10 cellular contexts compared by ENCODE assay signal in the genomic region with DNA sequence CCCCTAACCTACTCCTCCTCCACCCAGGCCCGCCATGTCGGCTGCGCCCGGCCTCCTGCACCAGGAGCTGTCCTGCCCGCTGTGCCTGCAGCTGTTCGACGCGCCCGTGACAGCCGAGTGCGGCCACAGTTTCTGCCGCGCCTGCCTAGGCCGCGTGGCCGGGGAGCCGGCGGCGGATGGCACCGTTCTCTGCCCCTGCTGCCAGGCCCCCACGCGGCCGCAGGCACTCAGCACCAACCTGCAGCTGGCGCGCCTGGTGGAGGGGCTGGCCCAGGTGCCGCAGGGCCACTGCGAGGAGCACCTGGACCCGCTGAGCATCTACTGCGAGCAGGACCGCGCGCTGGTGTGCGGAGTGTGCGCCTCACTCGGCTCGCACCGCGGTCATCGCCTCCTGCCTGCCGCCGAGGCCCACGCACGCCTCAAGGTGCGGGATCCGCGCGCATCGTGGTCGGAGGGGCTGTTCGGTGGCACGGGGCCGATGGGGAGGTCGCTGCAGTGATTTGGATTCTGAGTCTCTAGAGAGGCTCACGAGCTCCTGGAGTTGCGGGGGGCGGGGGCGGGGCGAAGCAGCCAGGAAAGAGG. TPM values are rescaled to one million over a fixed set of nuclear protein-coding genes. Genes with fewer than 3 reads are reported as not detected.
DNase-seq lines count a peak whose midpoint lies in the region; ATAC-seq, FAIRE-seq and TF ChIP-seq lines count a peak whose summit lies in the region.
"Had no signal": no experiment of that assay in that cellular context is flagged by ENCODE, and none has a peak within 500 bp of the region (broad histone marks: within the 10 kb centered on the region; RNA-seq: fewer than 3 reads in every experiment).

No MANE protein-coding gene starts in this region.

- H3K4me2 ChIP-seq in HepG2 (ENCODE audit: low read depth, low read length), result no peak overlapping the region; the same call in 1 of the 2 replicates

- no peaks in the 10 kb centered on the region for H4K20me1 ChIP-seq in HepG2 (ENCODE audit: insufficient read depth, low read length)

- TF ChIP-seq POLR2A in right lobe of liver (IDR thresholded peaks at IDR 0.05) (no peak), HepG2 (IDR thresholded peaks at IDR 0.05; ENCODE audit: insufficient read depth in 1 of 2, low read depth in 2 of 2, low read length in 2 of 2) (no peak)

- H2AFZ ChIP-seq in HepG2 (ENCODE audit: low read length), result no peak overlapping the region

- TF ChIP-seq RAD21 in HepG2 (CRISPR knock-in tag; IDR thresholded peaks at IDR 0.05), result no peak

- H3K4me3 ChIP-seq in right lobe of liver (peak overlapping the region; percentile 28 to 36 (median 36)), HepG2 (replicated peaks in 1 of 3; ENCODE audit: insufficient read depth in 1 of 3, low read depth in 2 of 3, low read length in 3 of 3) (peak overlapping the region in 1 of 3 experiments; percentile 69; a peak in 1 of 6 replicates), dorsolateral prefrontal cortex (peak overlapping the region; percentile 12 to 70 (median 51)), muscle layer of colon (ENCODE audit: low read depth in 1 of 2, low read length in 2 of 2) (peak overlapping the region; percentile 21 to 47)

- H3K79me2 ChIP-seq in HepG2 (ENCODE audit: insufficient read depth, low read length), result no peaks in the 10 kb centered on the region

- WGBS in right lobe of liver (ENCODE audit: insufficient coverage, low coverage, low lambda C conversion rate, missing lambda C conversion rate), result 2% methylated on average over 10 of the region's 58 CpGs
- 64% methylated on average over 39 of the region's 58 CpGs for WGBS in HepG2 (ENCODE audit: low lambda C conversion rate)

- intact Hi-C loops in right lobe of liver (cut with DNase I), result no loop called here
- intact Hi-C loops in HepG2 (cut with micrococcal nuclease; ENCODE audit: unreplicated experiment), result no loop called here
- intact Hi-C loops in dorsolateral prefrontal cortex (cut with DNase I), result no loop called here

- peak in 2 of 4 donors; percentile 18 to 30 for ATAC-seq in right lobe of liver
- no peak; the same call in 2 of the 3 replicates for ATAC-seq in HepG2
- ATAC-seq in GM21619 (IDR thresholded peaks at IDR 0.05; ENCODE audit: unreplicated experiment), result no peak

- POLR2A ChIA-PET in HepG2 (lab: Yijun Ruan, JAX), result interaction anchor here (2.3 kb wide), 1 partner anchor 35 kb away, joined by 11 read pairs; the partner anchor contains the start of gene FUS

- FAIRE-seq in HepG2 (lab: Jason Lieb, UNC), result no peak

- H3K4me1 ChIP-seq in right lobe of liver (peaks cover 0 to 20% (median 0%) of the 10 kb centered on the region in 4 donors), HepG2 (ENCODE audit: insufficient read depth, low read length) (peaks cover 12% of the 10 kb centered on the region), muscle layer of colon (ENCODE audit: insufficient read depth, low read length) (peaks cover 19% of the 10 kb centered on the region)

- H3K9ac ChIP-seq in HepG2 (ENCODE audit: insufficient read depth, low read depth, low read length) (no peak overlapping the region), muscle layer of colon (ENCODE audit: low read length) (no peak overlapping the region)

- DNase-seq in right lobe of liver (no peak), HepG2 (ENCODE audit: low spot score) (no peak), dorsolateral prefrontal cortex (peak in 1 of 10 donors; percentile 47), NCI-H1694 (lab: John Stamatoyannopoulos, UW) (no peak), Ammon's horn (ENCODE audit: low spot score) (no peak), SIG-M5 (lab: John Stamatoyannopoulos, UW) (no peak)
- DNase-seq: dermis blood vessel endothelial cell, NCI-H1048 had no signal

- TF ChIP-seq CTCF in right lobe of liver (IDR thresholded peaks at IDR 0.05) (no peak), HepG2 (CRISPR knock-in tag; IDR thresholded peaks at IDR 0.05) (no peak), dorsolateral prefrontal cortex (IDR thresholded peaks at IDR 0.05 in 54 of 56, conservative IDR thresholded peaks at IDR 0.05 in 2 of 56; ENCODE audit: low read depth in 1 of 56, partially characterized antibody in 56 of 56) (no peak)

- CTCF ChIA-PET in HepG2 (lab: Yijun Ruan, JAX; ENCODE audit: low intra/inter-chr PET ratio, low total read pairs), result no interaction called here

- H3K27ac ChIP-seq in right lobe of liver, result no peak overlapping the region
- no peak overlapping the region for H3K27ac ChIP-seq in HepG2 (ENCODE audit: extremely low read length, insufficient read depth, low read length)
- peak overlapping the region in 3 of 59 donors; percentile 18 to 84 (median 26) for H3K27ac ChIP-seq in dorsolateral prefrontal cortex
- no peak overlapping the region for H3K27ac ChIP-seq in muscle layer of colon (ENCODE audit: low read depth, low read length)

- H3K27me3 ChIP-seq in right lobe of liver, result no peaks in the 10 kb centered on the region
- H3K27me3 ChIP-seq in HepG2 (ENCODE audit: control insufficient read depth in 1 of 2, insufficient read depth in 2 of 2, low read length in 2 of 2), result peaks cover 18 to 57% of the 10 kb centered on the region in 2 experiments
- peaks cover 0 to 58% (median 31%) of the 10 kb centered on the region in 45 donors for H3K27me3 ChIP-seq in dorsolateral prefrontal cortex
- H3K27me3 ChIP-seq in muscle layer of colon (ENCODE audit: control insufficient read depth in 1 of 2, insufficient read depth in 2 of 2, low read length in 2 of 2), result peaks cover 24 to 59% of the 10 kb centered on the region in 2 donors

- H3K36me3 ChIP-seq in right lobe of liver, result no peaks in the 10 kb centered on the region
- H3K36me3 ChIP-seq in HepG2 (replicated peaks in 1 of 2; ENCODE audit: control insufficient read depth in 1 of 2, insufficient read depth in 2 of 2, low read length in 2 of 2), result no peaks in the 10 kb centered on the region
- H3K36me3 ChIP-seq in muscle layer of colon (ENCODE audit: insufficient read depth, low read length), result no peaks in the 10 kb centered on the region

- in situ Hi-C loops in HepG2 (cut with HindIII; ENCODE audit: extremely low pct_ligation_motif_present, low pct_unique_long_range_greater_than_20kb), result loop anchor here (25.0 kb wide), 2 partner anchors 223 to 648 kb away; partner anchors contain the start of genes COX6A2, ZNF267 and ZNF843

- BruUV-seq in HepG2 (replicated peaks; lab: Mats Ljungman, UMichigan), result no TSS peak

- H3K9me3 ChIP-seq in right lobe of liver, result no peaks in the 10 kb centered on the region
- no peaks in the 10 kb centered on the region for H3K9me3 ChIP-seq in HepG2 (ENCODE audit: low read length)
- H3K9me3 ChIP-seq in muscle layer of colon (ENCODE audit: low read length), result no peaks in the 10 kb centered on the region

- no peak for TF ChIP-seq EP300 in HepG2 (IDR thresholded peaks at IDR 0.05; ENCODE audit: low read depth in 2 of 2, low read length in 2 of 2)
- TF ChIP-seq EP300 in HepG2 (CRISPR knock-in tag; IDR thresholded peaks at IDR 0.05; ENCODE audit: borderline replicate concordance), result no peak

RNA-seq across cellular contexts. Expression of gene TRIM72, which starts 0.9 kb away (rescaled TPM):
- total RNA-seq in right lobe of liver, result under 1 TPM in 1 of 6 experiments, not detected in 5; 0.06 TPM
- total RNA-seq in HepG2 (2016; rRNA removed; fragmentation: Illumina TruSeq; extraction: Trizol), result not detected in 2 replicates
- total RNA-seq in HepG2 (2016; cell fraction: cytosol; rRNA removed; fragmentation: Illumina TruSeq; extraction: Trizol; ENCODE audit: low read depth), result not detected in 2 replicates
- total RNA-seq in HepG2 (2016; cell fraction: insoluble cytoplasmic fraction; rRNA removed; fragmentation: Illumina TruSeq; extraction: Trizol), result not detected in 2 replicates
- total RNA-seq in HepG2 (2016; cell fraction: membrane; rRNA removed; fragmentation: Illumina TruSeq; extraction: Trizol), result not detected in 2 replicates
- not detected in 2 replicates for total RNA-seq in HepG2 (2016; cell fraction: nucleus; rRNA removed; fragmentation: Illumina TruSeq; extraction: Trizol)
- polyA plus RNA-seq in HepG2 (2011; rRNA removed), result not detected in 2 replicates
- not detected in 2 replicates for polyA plus RNA-seq in HepG2 (2011; cell fraction: cytosol; rRNA removed)
- polyA plus RNA-seq in HepG2 (2011; cell fraction: nucleus; rRNA removed), result 0.05 TPM in 1 of 2 replicates, not detected in the other
- polyA plus RNA-seq in HepG2 (2012), result not detected in 2 replicates
- not detected in 2 replicates for polyA plus RNA-seq in HepG2 (2016; cell fraction: cytosol; fragmentation: Illumina TruSeq; extraction: Trizol; ENCODE audit: low read depth)
- polyA plus RNA-seq in HepG2 (2016; cell fraction: insoluble cytoplasmic fraction; fragmentation: Illumina TruSeq; extraction: Trizol; ENCODE audit: low read depth), result not detected in 2 replicates
- polyA plus RNA-seq in HepG2 (2016; cell fraction: membrane; fragmentation: Illumina TruSeq; extraction: Trizol; ENCODE audit: low read depth), result not detected in 2 replicates
- polyA plus RNA-seq in HepG2 (2016; cell fraction: nucleus; fragmentation: Illumina TruSeq; extraction: Trizol; ENCODE audit: insufficient read depth, low read depth), result not detected in 2 replicates
- polyA minus RNA-seq in HepG2 (2011; rRNA and poly(A)+ RNA removed; ENCODE audit: low replicate concordance), result 0.02 TPM in 1 of 2 replicates, not detected in the other
- polyA minus RNA-seq in HepG2 (2011; cell fraction: cytosol; rRNA and poly(A)+ RNA removed), result not detected in 2 replicates
- not detected in 2 replicates for polyA minus RNA-seq in HepG2 (2011; cell fraction: nucleus; rRNA and poly(A)+ RNA removed)
- 1 to 10 TPM in 23 of 120 experiments, under 1 TPM in 97; 0.10 to 1.9 (median 0.66) TPM for total RNA-seq in dorsolateral prefrontal cortex
- total RNA-seq: dermis blood vessel endothelial cell had no signal

RNA-seq across cellular contexts. Expression of gene PYDC1, which starts 2.1 kb away (rescaled TPM):
- total RNA-seq in right lobe of liver (not detected), HepG2 (2016; rRNA removed; fragmentation: Illumina TruSeq; extraction: Trizol) (not detected in 2 replicates), dorsolateral prefrontal cortex (10 to 100 TPM in 19 of 120 experiments, 1 to 10 TPM in 96, under 1 TPM in 1, not detected in 4; 0.74 to 19.8 (median 5.1) TPM)
- total RNA-seq in HepG2 (2016; cell fraction: cytosol; rRNA removed; fragmentation: Illumina TruSeq; extraction: Trizol; ENCODE audit: low read depth), result not detected in 2 replicates
- not detected in 2 replicates for total RNA-seq in HepG2 (2016; cell fraction: insoluble cytoplasmic fraction; rRNA removed; fragmentation: Illumina TruSeq; extraction: Trizol)
- total RNA-seq in HepG2 (2016; cell fraction: membrane; rRNA removed; fragmentation: Illumina TruSeq; extraction: Trizol), result not detected in 2 replicates
- not detected in 2 replicates for total RNA-seq in HepG2 (2016; cell fraction: nucleus; rRNA removed; fragmentation: Illumina TruSeq; extraction: Trizol)
- polyA plus RNA-seq in HepG2 (2011; rRNA removed), result not detected in 2 replicates
- polyA plus RNA-seq in HepG2 (2011; cell fraction: cytosol; rRNA removed), result not detected in 2 replicates
- not detected in 2 replicates for polyA plus RNA-seq in HepG2 (2011; cell fraction: nucleus; rRNA removed)
- polyA plus RNA-seq in HepG2 (2012), result not detected in 2 replicates
- polyA plus RNA-seq in HepG2 (2016; cell fraction: cytosol; fragmentation: Illumina TruSeq; extraction: Trizol; ENCODE audit: low read depth), result not detected in 2 replicates
- polyA plus RNA-seq in HepG2 (2016; cell fraction: insoluble cytoplasmic fraction; fragmentation: Illumina TruSeq; extraction: Trizol; ENCODE audit: low read depth), result not detected in 2 replicates
- not detected in 2 replicates for polyA plus RNA-seq in HepG2 (2016; cell fraction: membrane; fragmentation: Illumina TruSeq; extraction: Trizol; ENCODE audit: low read depth)
- not detected in 2 replicates for polyA plus RNA-seq in HepG2 (2016; cell fraction: nucleus; fragmentation: Illumina TruSeq; extraction: Trizol; ENCODE audit: insufficient read depth, low read depth)
- not detected in 2 replicates for polyA minus RNA-seq in HepG2 (2011; rRNA and poly(A)+ RNA removed; ENCODE audit: low replicate concordance)
- not detected in 2 replicates for polyA minus RNA-seq in HepG2 (2011; cell fraction: cytosol; rRNA and poly(A)+ RNA removed)
- not detected in 2 replicates for polyA minus RNA-seq in HepG2 (2011; cell fraction: nucleus; rRNA and poly(A)+ RNA removed)
- total RNA-seq: dermis blood vessel endothelial cell had no signal

RNA-seq across cellular contexts. Expression of gene PYCARD, which starts 12.2 kb away (rescaled TPM):
- 10 to 100 TPM in 3 of 6 experiments, 1 to 10 TPM in 3; 5.7 to 14.9 (median 9.6) TPM for total RNA-seq in right lobe of liver
- total RNA-seq in HepG2 (2016; rRNA removed; fragmentation: Illumina TruSeq; extraction: Trizol), result 4.4 and 4.8 TPM in 2 replicates
- total RNA-seq in HepG2 (2016; cell fraction: cytosol; rRNA removed; fragmentation: Illumina TruSeq; extraction: Trizol; ENCODE audit: low read depth), result 3.8 and 4.5 TPM in 2 replicates
- total RNA-seq in HepG2 (2016; cell fraction: insoluble cytoplasmic fraction; rRNA removed; fragmentation: Illumina TruSeq; extraction: Trizol), result 3.7 and 4.7 TPM in 2 replicates
- 3.8 and 5.0 TPM in 2 replicates for total RNA-seq in HepG2 (2016; cell fraction: membrane; rRNA removed; fragmentation: Illumina TruSeq; extraction: Trizol)
- total RNA-seq in HepG2 (2016; cell fraction: nucleus; rRNA removed; fragmentation: Illumina TruSeq; extraction: Trizol), result 1.8 and 2.4 TPM in 2 replicates
- 6.0 and 9.2 TPM in 2 replicates for polyA plus RNA-seq in HepG2 (2011; rRNA removed)
- 3.7 and 11.2 TPM in 2 replicates for polyA plus RNA-seq in HepG2 (2011; cell fraction: cytosol; rRNA removed)
- polyA plus RNA-seq in HepG2 (2011; cell fraction: nucleus; rRNA removed), result 7.2 and 9.7 TPM in 2 replicates
- polyA plus RNA-seq in HepG2 (2012), result 3.6 and 4.1 TPM in 2 replicates
- polyA plus RNA-seq in HepG2 (2016; cell fraction: cytosol; fragmentation: Illumina TruSeq; extraction: Trizol; ENCODE audit: low read depth), result 3.8 and 5.0 TPM in 2 replicates
- 4.4 and 4.5 TPM in 2 replicates for polyA plus RNA-seq in HepG2 (2016; cell fraction: insoluble cytoplasmic fraction; fragmentation: Illumina TruSeq; extraction: Trizol; ENCODE audit: low read depth)
- 2.7 and 3.2 TPM in 2 replicates for polyA plus RNA-seq in HepG2 (2016; cell fraction: membrane; fragmentation: Illumina TruSeq; extraction: Trizol; ENCODE audit: low read depth)
- 0.87 and 3.1 TPM in 2 replicates for polyA plus RNA-seq in HepG2 (2016; cell fraction: nucleus; fragmentation: Illumina TruSeq; extraction: Trizol; ENCODE audit: insufficient read depth, low read depth)
- polyA minus RNA-seq in HepG2 (2011; rRNA and poly(A)+ RNA removed; ENCODE audit: low replicate concordance), result 7.8 TPM in 1 of 2 replicates, not detected in the other
- 2.7 and 4.6 TPM in 2 replicates for polyA minus RNA-seq in HepG2 (2011; cell fraction: cytosol; rRNA and poly(A)+ RNA removed)
- polyA minus RNA-seq in HepG2 (2011; cell fraction: nucleus; rRNA and poly(A)+ RNA removed), result 0.64 TPM in 1 of 2 replicates, not detected in the other
- total RNA-seq in dorsolateral prefrontal cortex, result 10 to 100 TPM in 6 of 120 experiments, 1 to 10 TPM in 114; 1.0 to 16.3 (median 4.4) TPM

RNA-seq across cellular contexts. Expression of gene FUS, which starts 34.9 kb away (rescaled TPM):
- total RNA-seq in right lobe of liver (10 to 100 TPM; 18.7 to 69.7 (median 40.4) TPM), HepG2 (2016; rRNA removed; fragmentation: Illumina TruSeq; extraction: Trizol) (64.8 and 68.1 TPM in 2 replicates), dorsolateral prefrontal cortex (100 to 1,000 TPM; 158 to 315 (median 238) TPM)
- total RNA-seq in HepG2 (2016; cell fraction: cytosol; rRNA removed; fragmentation: Illumina TruSeq; extraction: Trizol; ENCODE audit: low read depth), result 132 and 135 TPM in 2 replicates
- 65.7 and 69.2 TPM in 2 replicates for total RNA-seq in HepG2 (2016; cell fraction: insoluble cytoplasmic fraction; rRNA removed; fragmentation: Illumina TruSeq; extraction: Trizol)
- 107 and 110 TPM in 2 replicates for total RNA-seq in HepG2 (2016; cell fraction: membrane; rRNA removed; fragmentation: Illumina TruSeq; extraction: Trizol)
- total RNA-seq in HepG2 (2016; cell fraction: nucleus; rRNA removed; fragmentation: Illumina TruSeq; extraction: Trizol), result 164 and 176 TPM in 2 replicates
- polyA plus RNA-seq in HepG2 (2011; rRNA removed), result 168 and 176 TPM in 2 replicates
- polyA plus RNA-seq in HepG2 (2011; cell fraction: cytosol; rRNA removed), result 81.1 and 83.9 TPM in 2 replicates
- 401 and 461 TPM in 2 replicates for polyA plus RNA-seq in HepG2 (2011; cell fraction: nucleus; rRNA removed)
- 485 and 576 TPM in 2 replicates for polyA plus RNA-seq in HepG2 (2012)
- 70.9 and 79.9 TPM in 2 replicates for polyA plus RNA-seq in HepG2 (2016; cell fraction: cytosol; fragmentation: Illumina TruSeq; extraction: Trizol; ENCODE audit: low read depth)
- polyA plus RNA-seq in HepG2 (2016; cell fraction: insoluble cytoplasmic fraction; fragmentation: Illumina TruSeq; extraction: Trizol; ENCODE audit: low read depth), result 475 and 565 TPM in 2 replicates
- polyA plus RNA-seq in HepG2 (2016; cell fraction: membrane; fragmentation: Illumina TruSeq; extraction: Trizol; ENCODE audit: low read depth), result 78.4 and 96.5 TPM in 2 replicates
- polyA plus RNA-seq in HepG2 (2016; cell fraction: nucleus; fragmentation: Illumina TruSeq; extraction: Trizol; ENCODE audit: insufficient read depth, low read depth), result 1,051 and 1,103 TPM in 2 replicates
- 149 and 213 TPM in 2 replicates for polyA minus RNA-seq in HepG2 (2011; rRNA and poly(A)+ RNA removed; ENCODE audit: low replicate concordance)
- 117 and 135 TPM in 2 replicates for polyA minus RNA-seq in HepG2 (2011; cell fraction: cytosol; rRNA and poly(A)+ RNA removed)
- polyA minus RNA-seq in HepG2 (2011; cell fraction: nucleus; rRNA and poly(A)+ RNA removed), result 379 and 413 TPM in 2 replicates

RNA-seq across cellular contexts. Expression of gene ITGAM, which starts 45.0 kb away (rescaled TPM):
- total RNA-seq in right lobe of liver (10 to 100 TPM in 1 of 6 experiments, 1 to 10 TPM in 5; 2.7 to 11.6 (median 4.3) TPM), HepG2 (2016; rRNA removed; fragmentation: Illumina TruSeq; extraction: Trizol) (0.11 and 0.20 TPM in 2 replicates), dorsolateral prefrontal cortex (10 to 100 TPM in 24 of 120 experiments, 1 to 10 TPM in 96; 1.0 to 22.4 (median 7.4) TPM)
- not detected in 2 replicates for total RNA-seq in HepG2 (2016; cell fraction: cytosol; rRNA removed; fragmentation: Illumina TruSeq; extraction: Trizol; ENCODE audit: low read depth)
- 0.09 TPM in 1 of 2 replicates, not detected in the other for total RNA-seq in HepG2 (2016; cell fraction: insoluble cytoplasmic fraction; rRNA removed; fragmentation: Illumina TruSeq; extraction: Trizol)
- total RNA-seq in HepG2 (2016; cell fraction: membrane; rRNA removed; fragmentation: Illumina TruSeq; extraction: Trizol), result not detected in 2 replicates
- not detected in 2 replicates for total RNA-seq in HepG2 (2016; cell fraction: nucleus; rRNA removed; fragmentation: Illumina TruSeq; extraction: Trizol)
- 0.01 and 0.09 TPM in 2 replicates for polyA plus RNA-seq in HepG2 (2011; rRNA removed)
- 0.05 and 0.11 TPM in 2 replicates for polyA plus RNA-seq in HepG2 (2011; cell fraction: cytosol; rRNA removed)
- polyA plus RNA-seq in HepG2 (2011; cell fraction: nucleus; rRNA removed), result 0.14 and 1.0 TPM in 2 replicates
- polyA plus RNA-seq in HepG2 (2012), result not detected in 2 replicates
- not detected in 2 replicates for polyA plus RNA-seq in HepG2 (2016; cell fraction: cytosol; fragmentation: Illumina TruSeq; extraction: Trizol; ENCODE audit: low read depth)
- polyA plus RNA-seq in HepG2 (2016; cell fraction: insoluble cytoplasmic fraction; fragmentation: Illumina TruSeq; extraction: Trizol; ENCODE audit: low read depth), result not detected in 2 replicates
- polyA plus RNA-seq in HepG2 (2016; cell fraction: membrane; fragmentation: Illumina TruSeq; extraction: Trizol; ENCODE audit: low read depth), result not detected in 2 replicates
- not detected in 2 replicates for polyA plus RNA-seq in HepG2 (2016; cell fraction: nucleus; fragmentation: Illumina TruSeq; extraction: Trizol; ENCODE audit: insufficient read depth, low read depth)
- not detected in 2 replicates for polyA minus RNA-seq in HepG2 (2011; rRNA and poly(A)+ RNA removed; ENCODE audit: low replicate concordance)
- polyA minus RNA-seq in HepG2 (2011; cell fraction: cytosol; rRNA and poly(A)+ RNA removed), result not detected in 2 replicates
- polyA minus RNA-seq in HepG2 (2011; cell fraction: nucleus; rRNA and poly(A)+ RNA removed), result not detected in 2 replicates
